Comparison of ENCODE assay signal across 10 cellular contexts in genomic region chr6:116386581-116387299, GRCh38. TPM values are rescaled to one million over a fixed set of nuclear protein-coding genes. Genes with fewer than 3 reads are reported as not detected.
DNase-seq lines count a peak whose midpoint lies in the region; ATAC-seq and FAIRE-seq lines count a peak whose summit lies in the region.
"Had no signal": no experiment of that assay in that cellular context is flagged by ENCODE, and none has a peak within 500 bp of the region (broad histone marks: within the 10 kb centered on the region; RNA-seq: fewer than 3 reads in every experiment).

No MANE protein-coding gene starts in this region.

- no peaks in the 10 kb centered on the region for H3K9me3 Mint-ChIP-seq in stimulated activated effector memory CD8-positive, alpha-beta T cell treated with anti-CD3 and anti-CD28 coated beads, Interleukin-12 subunit alpha, Interleukin-12 subunit beta, amount 100 ng/mL, for 72 hours
- no peaks in the 10 kb centered on the region for H3K9me3 Mint-ChIP-seq in activated naive CD4-positive, alpha-beta T cell treated with anti-CD3 and anti-CD28 coated beads, Interleukin-2, amount 10 ng/mL, durations not matched to agents 7 days and 5 days
- H3K9me3 Mint-ChIP-seq: brain had no signal

- peaks cover 42% of the 10 kb centered on the region for H3K4me1 Mint-ChIP-seq in stimulated activated effector memory CD8-positive, alpha-beta T cell treated with anti-CD3 and anti-CD28 coated beads, Interleukin-12 subunit alpha, Interleukin-12 subunit beta, amount 100 ng/mL, for 72 hours
- peaks cover 2% of the 10 kb centered on the region for H3K4me1 Mint-ChIP-seq in activated naive CD4-positive, alpha-beta T cell treated with anti-CD3 and anti-CD28 coated beads, Interleukin-2, amount 10 ng/mL, durations not matched to agents 7 days and 5 days

- peaks cover 4% of the 10 kb centered on the region for H3K27me3 Mint-ChIP-seq in activated naive CD4-positive, alpha-beta T cell treated with anti-CD3 and anti-CD28 coated beads, Interleukin-2, amount 10 ng/mL, durations not matched to agents 7 days and 5 days
- H3K27me3 Mint-ChIP-seq: brain had no signal

- ATAC-seq in GM21360 (IDR thresholded peaks at IDR 0.05; ENCODE audit: unreplicated experiment) = peak; percentile 40
- ATAC-seq in stimulated activated effector memory CD8-positive, alpha-beta T cell treated with anti-CD3 and anti-CD28 coated beads, Interleukin-12 subunit alpha, Interleukin-12 subunit beta, amount 100 ng/mL, for 72 hours = peak; percentile 63
- no peak for ATAC-seq in GM19324 (IDR thresholded peaks at IDR 0.05; ENCODE audit: low FRiP score, unreplicated experiment)

- peak overlapping the region; percentile 0 for H3K27ac Mint-ChIP-seq in stimulated activated effector memory CD8-positive, alpha-beta T cell treated with anti-CD3 and anti-CD28 coated beads, Interleukin-12 subunit alpha, Interleukin-12 subunit beta, amount 100 ng/mL, for 72 hours
- no peak overlapping the region for H3K27ac Mint-ChIP-seq in activated naive CD4-positive, alpha-beta T cell treated with anti-CD3 and anti-CD28 coated beads, Interleukin-2, amount 10 ng/mL, durations not matched to agents 7 days and 5 days

- FAIRE-seq in endometrium (lab: Jason Lieb, UNC) = peak; percentile 23

- peak; percentile 84 for DNase-seq in LHCN-M2 (ENCODE audit: low read depth)
- no peak for DNase-seq in stimulated activated effector memory CD8-positive, alpha-beta T cell treated with anti-CD3 and anti-CD28 coated beads, Interleukin-12 subunit alpha, Interleukin-12 subunit beta, amount 100 ng/mL, for 72 hours (ENCODE audit: low spot score in 2 of 2)
- DNase-seq in UCSD-AML1 (lab: John Stamatoyannopoulos, UW; ENCODE audit: unreplicated experiment) = no peak
- no peak for DNase-seq in NCI-H345 (lab: John Stamatoyannopoulos, UW)
- DNase-seq in activated naive CD4-positive, alpha-beta T cell treated with anti-CD3 and anti-CD28 coated beads, Interleukin-2, amount 10 ng/mL, durations not matched to agents 7 days and 5 days = no peak
- DNase-seq: Karpas-422 had no signal

- CTCF ChIA-PET in activated naive CD4-positive, alpha-beta T cell treated with anti-CD3 and anti-CD28 coated beads, Interleukin-2, amount 10 ng/mL, durations not matched to agents 7 days and 5 days (lab: Charles Lee) = no interaction called here

- H3K36me3 Mint-ChIP-seq in stimulated activated effector memory CD8-positive, alpha-beta T cell treated with anti-CD3 and anti-CD28 coated beads, Interleukin-12 subunit alpha, Interleukin-12 subunit beta, amount 100 ng/mL, for 72 hours = no peaks in the 10 kb centered on the region
- H3K36me3 Mint-ChIP-seq in activated naive CD4-positive, alpha-beta T cell treated with anti-CD3 and anti-CD28 coated beads, Interleukin-2, amount 10 ng/mL, durations not matched to agents 7 days and 5 days = no peaks in the 10 kb centered on the region
- H3K36me3 Mint-ChIP-seq: brain had no signal

- peak overlapping the region; percentile 36 for H3K4me3 Mint-ChIP-seq in stimulated activated effector memory CD8-positive, alpha-beta T cell treated with anti-CD3 and anti-CD28 coated beads, Interleukin-12 subunit alpha, Interleukin-12 subunit beta, amount 100 ng/mL, for 72 hours
- H3K4me3 Mint-ChIP-seq in activated naive CD4-positive, alpha-beta T cell treated with anti-CD3 and anti-CD28 coated beads, Interleukin-2, amount 10 ng/mL, durations not matched to agents 7 days and 5 days = no peak overlapping the region
- H3K4me3 Mint-ChIP-seq: brain had no signal

RNA-seq across cellular contexts. Expression of gene DSE, which starts 16.0 kb away (rescaled TPM):
- 28.4 and 31.7 TPM in 2 replicates for total RNA-seq in LHCN-M2 (2014; rRNA removed)
- polyA plus RNA-seq in LHCN-M2 (2012) = 23.3 TPM
